20 cellular contexts compared by ENCODE assay signal in genomic region chr4:40038972-40039371, GRCh38. TPM values are rescaled to one million over a fixed set of nuclear protein-coding genes. Genes with fewer than 3 reads are reported as not detected.
DNase-seq lines count a peak whose midpoint lies in the region; ATAC-seq and TF ChIP-seq lines count a peak whose summit lies in the region.
"Had no signal": no experiment of that assay in that cellular context is flagged by ENCODE, and none has a peak within 500 bp of the region (broad histone marks: within the 10 kb centered on the region; RNA-seq: fewer than 3 reads in every experiment).

No MANE protein-coding gene starts in this region.

- TF ChIP-seq POLR2A in HCT116 (IDR thresholded peaks at IDR 0.05; ENCODE audit: borderline replicate concordance, extremely low read depth, insufficient read depth, insufficient read length), result no peak
- no peak for TF ChIP-seq POLR2A in Peyer's patch (IDR thresholded peaks at IDR 0.05)
- no peak for TF ChIP-seq POLR2A in vagina (IDR thresholded peaks at IDR 0.05)

- no peaks in the 10 kb centered on the region for H3K9me3 ChIP-seq in HCT116 (ENCODE audit: control insufficient read depth in 1 of 2, insufficient read depth in 1 of 2, low read depth in 1 of 2, low read length in 2 of 2)
- no peaks in the 10 kb centered on the region for H3K9me3 ChIP-seq in T-helper 17 cell (ENCODE audit: control insufficient read depth, low read length, poor library complexity, severe bottlenecking)
- H3K9me3 ChIP-seq in Peyer's patch, result no peaks in the 10 kb centered on the region
- H3K9me3 ChIP-seq in vagina, result no peaks in the 10 kb centered on the region
- H3K9me3 ChIP-seq: heart left ventricle, prostate gland, tibial artery had no signal

- peak overlapping the region; percentile 95 for H2AFZ ChIP-seq in HCT116 (ENCODE audit: low read depth, low read length, poor library complexity, severe bottlenecking)

- peak overlapping the region; percentile 41 for H3K4me2 ChIP-seq in HCT116 (ENCODE audit: low read length)

- H3K27ac ChIP-seq in HCT116 (ENCODE audit: low read depth, low read length) (no peak overlapping the region), Peyer's patch (no peak overlapping the region), vagina (no peak overlapping the region)
- H3K27ac ChIP-seq: heart left ventricle, prostate gland, tibial artery had no signal

- H3K36me3 Mint-ChIP-seq in T-helper 17 cell (ENCODE audit: low read depth), result no peaks in the 10 kb centered on the region
- H3K36me3 Mint-ChIP-seq: CD4-positive, CD25-positive, alpha-beta regulatory T cell had no signal

- CTCF ChIA-PET in HCT116 (lab: Charles Lee), result no interaction called here

- H3K36me3 ChIP-seq in HCT116 (ENCODE audit: control insufficient read depth in 1 of 2, insufficient read depth in 2 of 2, low read length in 2 of 2) (no peaks in the 10 kb centered on the region), Peyer's patch (no peaks in the 10 kb centered on the region), vagina (no peaks in the 10 kb centered on the region)
- H3K36me3 ChIP-seq: heart left ventricle, prostate gland, tibial artery had no signal

- POLR2A ChIA-PET in HCT116 (lab: Charles Lee), result no interaction called here

- H3K27ac Mint-ChIP-seq in T-helper 17 cell, result peak overlapping the region; percentile 80
- H3K27ac Mint-ChIP-seq: CD4-positive, CD25-positive, alpha-beta regulatory T cell; nephron progenitor cell had no signal

- H3K9ac ChIP-seq in HCT116 (ENCODE audit: low read length), result no peak overlapping the region

- H3K4me3 ChIP-seq in HCT116 (replicated peaks in 1 of 2; ENCODE audit: low read depth in 1 of 2, low read length in 2 of 2), result no peak overlapping the region
- H3K4me3 ChIP-seq in Peyer's patch, result no peak overlapping the region
- H3K4me3 ChIP-seq in vagina, result no peak overlapping the region
- H3K4me3 ChIP-seq: heart left ventricle, prostate gland, tibial artery had no signal

- ATAC-seq in HCT116, result no peak
- ATAC-seq in T-helper 17 cell, result no peak
- no peak for ATAC-seq in GM21515 (IDR thresholded peaks at IDR 0.05; ENCODE audit: unreplicated experiment)
- no peak for ATAC-seq in HG03442 (IDR thresholded peaks at IDR 0.05; ENCODE audit: unreplicated experiment)
- ATAC-seq: heart left ventricle, HepG2 had no signal

- no peaks in the 10 kb centered on the region for H3K4me1 Mint-ChIP-seq in T-helper 17 cell
- H3K4me1 Mint-ChIP-seq: nephron progenitor cell had no signal

- no peaks in the 10 kb centered on the region for H4K20me1 ChIP-seq in HCT116 (ENCODE audit: insufficient read depth)

- intact Hi-C loops in HCT116 (cut with micrococcal nuclease) (no loop called here), vagina (cut with DNase I) (no loop called here)

- no peaks in the 10 kb centered on the region for H3K27me3 Mint-ChIP-seq in T-helper 17 cell
- H3K27me3 Mint-ChIP-seq: CD4-positive, CD25-positive, alpha-beta regulatory T cell had no signal

- TF ChIP-seq CTCF in HCT116 (IDR thresholded peaks at IDR 0.05 in 2 of 3, conservative IDR thresholded peaks at IDR 0.05 in 1 of 3; ENCODE audit: borderline replicate concordance in 1 of 3, insufficient read depth in 1 of 3, low read depth in 2 of 3, low read length in 2 of 3), result no peak
- TF ChIP-seq CTCF in Peyer's patch (IDR thresholded peaks at IDR 0.05), result no peak
- no peak for TF ChIP-seq CTCF in vagina (IDR thresholded peaks at IDR 0.05)

- H3K27me3 ChIP-seq in HCT116 (ENCODE audit: insufficient read depth, low read length) (no peaks in the 10 kb centered on the region), Peyer's patch (no peaks in the 10 kb centered on the region), vagina (no peaks in the 10 kb centered on the region)
- H3K27me3 ChIP-seq: heart left ventricle, tibial artery had no signal

- H3K4me1 ChIP-seq in HCT116 (ENCODE audit: control insufficient read depth in 1 of 2, insufficient read depth in 2 of 2, low read length in 2 of 2) (peaks cover 0 to 13% of the 10 kb centered on the region in 2 experiments; a peak in 2 of 4 replicates), Peyer's patch (no peaks in the 10 kb centered on the region), vagina (no peaks in the 10 kb centered on the region)
- H3K4me1 ChIP-seq: heart left ventricle, prostate gland, tibial artery had no signal

- no peak for TF ChIP-seq RAD21 in HCT116 (IDR thresholded peaks at IDR 0.05; ENCODE audit: low read depth)

- no peak overlapping the region for H3K4me3 Mint-ChIP-seq in T-helper 17 cell
- H3K4me3 Mint-ChIP-seq: CD4-positive, CD25-positive, alpha-beta regulatory T cell; nephron progenitor cell had no signal

- RAD21 ChIA-PET in HCT116 (lab: Charles Lee; ENCODE audit: low non-redundant PET in 1 of 2, low total read pairs in 2 of 2, uncharacterized antibody in 2 of 2, unreplicated experiment in 2 of 2), result no interaction called here

- BruUV-seq in HCT116 (replicated peaks; lab: Mats Ljungman, UMichigan), result no TSS peak

- DNase-seq in HCT116 (ENCODE audit: low read depth, low spot score) (no peak), T-helper 17 cell (no peak), fibroblast of peridontal ligament (ENCODE audit: extremely low read depth) (peak; percentile 18), Peyer's patch (no peak), vagina (ENCODE audit: extremely low spot score in 2 of 2) (no peak)
- DNase-seq: activated CD4-positive, alpha-beta T cell treated with anti-CD3 and anti-CD28 coated beads for 1 hour; amniotic stem cell; CD4-positive, CD25-positive, alpha-beta regulatory T cell; DMS79 treated with DMSO at 0.1 percent for 48 hours; heart left ventricle; mesendoderm; MV-4-11; NCI-H2029 treated with DMSO at 0.1 percent for 48 hours; NCI-H510A; nephron progenitor cell; tibial artery had no signal

- no peaks in the 10 kb centered on the region for H3K79me2 ChIP-seq in HCT116 (ENCODE audit: insufficient read depth, low read length)

- H3K9me2 ChIP-seq in HCT116 (ENCODE audit: insufficient read depth), result no peaks in the 10 kb centered on the region

TF ChIP-seq in HCT116, 20 proteins besides CTCF, POLR2A, EP300 and RAD21 (continues in another document):
- TF ChIP-seq SRF (IDR thresholded peaks at IDR 0.05; ENCODE audit: low read depth) (no peak), ZNF274 (IDR thresholded peaks at IDR 0.05; ENCODE audit: low read depth, low read length) (no peak), ZFX (IDR thresholded peaks at IDR 0.05) (no peak), FOSL1 (IDR thresholded peaks at IDR 0.05; ENCODE audit: low read depth) (peak; percentile 68), REST (IDR thresholded peaks at IDR 0.05; ENCODE audit: low read depth) (no peak), ATF3 (IDR thresholded peaks at IDR 0.05) (no peak), YY1 (IDR thresholded peaks at IDR 0.05; ENCODE audit: extremely low read depth, insufficient replicate concordance, low read depth, low read length) (no peak), EGR1 (IDR thresholded peaks at IDR 0.05; ENCODE audit: low read depth) (no peak), EZH2phosphoT487 (IDR thresholded peaks at IDR 0.05; ENCODE audit: borderline replicate concordance) (no peak), CEBPB (IDR thresholded peaks at IDR 0.05; ENCODE audit: low read depth) (no peak), POLR2AphosphoS5 (IDR thresholded peaks at IDR 0.05; ENCODE audit: low read depth, low read length) (no peak), TCF7L2 (IDR thresholded peaks at IDR 0.05; ENCODE audit: borderline replicate concordance, extremely low read depth, insufficient read depth, insufficient read length) (no peak)

RNA-seq across cellular contexts. Expression of gene N4BP2, which starts 17.7 kb away (rescaled TPM):
- total RNA-seq in HCT116 (2021; ENCODE audit: unreplicated experiment) (7.0 TPM), T-helper 17 cell (10 to 100 TPM; 16.6 to 22.4 TPM), Peyer's patch (10 to 100 TPM in 3 of 4 donors, 1 to 10 TPM in 1; 8.1 to 39.6 (median 10.2) TPM), vagina (7.4 TPM)
- polyA plus RNA-seq in HCT116 (2012), result 1.3 and 1.6 TPM in 2 replicates
